ENCODE assay signal across 25 cellular contexts in genomic region chr2:75222527-75222926, GRCh38. TPM values are rescaled to one million over a fixed set of nuclear protein-coding genes. Genes with fewer than 3 reads are reported as not detected.
DNase-seq lines count a peak whose midpoint lies in the region; ATAC-seq, FAIRE-seq and TF ChIP-seq lines count a peak whose summit lies in the region.
"Had no signal": no experiment of that assay in that cellular context is flagged by ENCODE, and none has a peak within 500 bp of the region (broad histone marks: within the 10 kb centered on the region; RNA-seq: fewer than 3 reads in every experiment).

No MANE protein-coding gene starts in this region.

- peak; percentile 49 for FAIRE-seq in HTR-8/SVneo (lab: Jason Lieb, UNC)
- FAIRE-seq: GM12892 had no signal

- ATAC-seq in WTC11 = peak; percentile 53
- no peak for ATAC-seq in left colon
- ATAC-seq in heart left ventricle = no peak
- ATAC-seq: Right ventricle myocardium inferior had no signal

- H3K4me3 ChIP-seq in heart left ventricle = no peak overlapping the region
- H3K4me3 ChIP-seq: BLaER1 treated with 17β-estradiol and CSF1 and Interleukin-3, amounts not matched to agents 10 nM and 100 nM had no signal

- peaks cover 37% of the 10 kb centered on the region for H3K9me3 Mint-ChIP-seq in WTC11

- H3K27ac Mint-ChIP-seq in WTC11 = no peak overlapping the region
- H3K27ac Mint-ChIP-seq: CD4-positive, alpha-beta memory T cell; H9 had no signal

- TF ChIP-seq POLR2A in heart left ventricle (IDR thresholded peaks at IDR 0.05) = no peak

- no peaks in the 10 kb centered on the region for H3K27me3 ChIP-seq in heart left ventricle
- H3K27me3 ChIP-seq: BLaER1 treated with 17β-estradiol and CSF1 and Interleukin-3, amounts not matched to agents 10 nM and 100 nM had no signal

- TF ChIP-seq CTCF in WTC11 (IDR thresholded peaks at IDR 0.05) (no peak), GM10266 (IDR thresholded peaks at IDR 0.05; ENCODE audit: control insufficient read depth, insufficient read depth, low read depth, missing control alignments) (no peak), heart left ventricle (IDR thresholded peaks at IDR 0.05) (no peak)

- CTCF ChIA-PET in WTC11 (lab: Charles Lee) = no interaction called here

- DNase-seq in HTR-8/SVneo (ENCODE audit: insufficient read length, low spot score) = no peak
- DNase-seq in WTC11 (ENCODE audit: low spot score) = no peak
- DNase-seq in globus pallidus (ENCODE audit: low spot score) = peak; percentile 8
- peak; percentile 32 for DNase-seq in pons (ENCODE audit: low spot score)
- DNase-seq in GM10266 (ENCODE audit: extremely low spot score) = no peak
- DNase-seq in left colon = no peak
- DNase-seq in heart left ventricle = no peak
- no peak for DNase-seq in amniotic stem cell (lab: John Stamatoyannopoulos, UW)
- DNase-seq: Caco-2; CD4-positive, alpha-beta memory T cell; DMS 273 treated with DMSO at 0.1 percent for 48 hours; DND-41; H9; Kasumi-1; NCI-H1694; NCI-H2081 treated with DMSO at 0.1 percent for 48 hours; NCI-H446 treated with DMSO at 0.1 percent for 48 hours; NCI-H526 treated with DMSO at 0.1 percent for 48 hours; OCI-M1 had no signal

- peaks cover 0 to 8% (median 0%) of the 10 kb centered on the region in 12 donors for H3K9me3 ChIP-seq in heart left ventricle
- H3K9me3 ChIP-seq: BLaER1 treated with 17β-estradiol and CSF1 and Interleukin-3, amounts not matched to agents 10 nM and 100 nM; Caco-2 had no signal

- 79 to 83% (median 81%) methylated on average over 4 of the region's 4 CpGs for WGBS in heart left ventricle, 4 donors

- peaks cover 4% of the 10 kb centered on the region; the same call in 1 of the 2 replicates for H3K27me3 Mint-ChIP-seq in WTC11 (ENCODE audit: low read depth)

- no peak overlapping the region for H3K27ac ChIP-seq in heart left ventricle
- H3K27ac ChIP-seq: BLaER1 treated with 17β-estradiol and CSF1 and Interleukin-3, amounts not matched to agents 10 nM and 100 nM had no signal

- H3K36me3 Mint-ChIP-seq in WTC11 = peaks cover 29% of the 10 kb centered on the region
- H3K36me3 Mint-ChIP-seq: CD4-positive, alpha-beta memory T cell had no signal

- POLR2A ChIA-PET in WTC11 (lab: Charles Lee) = no interaction called here

- H3K4me1 Mint-ChIP-seq in WTC11 = peaks cover 25% of the 10 kb centered on the region
- H3K4me1 Mint-ChIP-seq: CD4-positive, alpha-beta memory T cell had no signal

- H3K36me3 ChIP-seq in heart left ventricle = no peaks in the 10 kb centered on the region
- H3K36me3 ChIP-seq: BLaER1 treated with 17β-estradiol and CSF1 and Interleukin-3, amounts not matched to agents 10 nM and 100 nM had no signal

- H3K4me3 Mint-ChIP-seq in WTC11 = no peak overlapping the region
- H3K4me3 Mint-ChIP-seq: CD4-positive, alpha-beta memory T cell; H9 had no signal

- no peaks in the 10 kb centered on the region for H3K4me1 ChIP-seq in heart left ventricle
- H3K4me1 ChIP-seq: BLaER1 treated with 17β-estradiol and CSF1 and Interleukin-3, amounts not matched to agents 10 nM and 100 nM; Caco-2 had no signal

- intact Hi-C loops in left colon (cut with DNase I, micrococcal nuclease) (no loop called here), heart left ventricle (cut with DNase I) (no loop called here)

TF ChIP-seq in WTC11, 78 proteins besides CTCF, POLR2A, EP300 and RAD21 (continues in another document):
- TF ChIP-seq, protein P1, sequence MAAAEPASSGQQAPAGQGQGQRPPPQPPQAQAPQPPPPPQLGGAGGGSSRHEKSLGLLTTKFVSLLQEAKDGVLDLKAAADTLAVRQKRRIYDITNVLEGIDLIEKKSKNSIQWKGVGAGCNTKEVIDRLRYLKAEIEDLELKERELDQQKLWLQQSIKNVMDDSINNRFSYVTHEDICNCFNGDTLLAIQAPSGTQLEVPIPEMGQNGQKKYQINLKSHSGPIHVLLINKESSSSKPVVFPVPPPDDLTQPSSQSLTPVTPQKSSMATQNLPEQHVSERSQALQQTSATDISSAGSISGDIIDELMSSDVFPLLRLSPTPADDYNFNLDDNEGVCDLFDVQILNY (CRISPR knock-in tag; IDR thresholded peaks at IDR 0.05) = no peak
- TF ChIP-seq TEAD4 (CRISPR knock-in tag; IDR thresholded peaks at IDR 0.05) = no peak
- no peak for TF ChIP-seq PRRX2 (CRISPR knock-in tag; IDR thresholded peaks at IDR 0.05)
- no peak for TF ChIP-seq ZNF423 (CRISPR knock-in tag; IDR thresholded peaks at IDR 0.05)
- TF ChIP-seq E2F1 (CRISPR knock-in tag; IDR thresholded peaks at IDR 0.05) = no peak
- TF ChIP-seq, protein P2, sequence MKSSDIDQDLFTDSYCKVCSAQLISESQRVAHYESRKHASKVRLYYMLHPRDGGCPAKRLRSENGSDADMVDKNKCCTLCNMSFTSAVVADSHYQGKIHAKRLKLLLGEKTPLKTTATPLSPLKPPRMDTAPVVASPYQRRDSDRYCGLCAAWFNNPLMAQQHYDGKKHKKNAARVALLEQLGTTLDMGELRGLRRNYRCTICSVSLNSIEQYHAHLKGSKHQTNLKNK (CRISPR knock-in tag; IDR thresholded peaks at IDR 0.05) = no peak
- no peak for TF ChIP-seq JAZF1 (CRISPR knock-in tag; IDR thresholded peaks at IDR 0.05)
- TF ChIP-seq ZNF232 (CRISPR knock-in tag; IDR thresholded peaks at IDR 0.05) = no peak
- no peak for TF ChIP-seq FOXK1 (CRISPR knock-in tag; IDR thresholded peaks at IDR 0.05)
- no peak for TF ChIP-seq USF1 (CRISPR knock-in tag; IDR thresholded peaks at IDR 0.05)
- TF ChIP-seq RELA (CRISPR knock-in tag; IDR thresholded peaks at IDR 0.05; ENCODE audit: borderline replicate concordance) = no peak
- TF ChIP-seq, protein P3, sequence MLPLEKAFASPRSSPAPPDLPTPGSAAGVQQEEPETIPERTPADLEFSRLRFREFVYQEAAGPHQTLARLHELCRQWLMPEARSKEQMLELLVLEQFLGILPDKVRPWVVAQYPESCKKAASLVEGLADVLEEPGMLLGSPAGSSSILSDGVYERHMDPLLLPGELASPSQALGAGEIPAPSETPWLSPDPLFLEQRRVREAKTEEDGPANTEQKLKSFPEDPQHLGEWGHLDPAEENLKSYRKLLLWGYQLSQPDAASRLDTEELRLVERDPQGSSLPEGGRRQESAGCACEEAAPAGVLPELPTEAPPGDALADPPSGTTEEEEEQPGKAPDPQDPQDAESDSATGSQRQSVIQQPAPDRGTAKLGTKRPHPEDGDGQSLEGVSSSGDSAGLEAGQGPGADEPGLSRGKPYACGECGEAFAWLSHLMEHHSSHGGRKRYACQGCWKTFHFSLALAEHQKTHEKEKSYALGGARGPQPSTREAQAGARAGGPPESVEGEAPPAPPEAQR (CRISPR knock-in tag; IDR thresholded peaks at IDR 0.05) = no peak
- no peak for TF ChIP-seq FOXP4 (CRISPR knock-in tag; IDR thresholded peaks at IDR 0.05)
- no peak for TF ChIP-seq TEAD1 (CRISPR knock-in tag; IDR thresholded peaks at IDR 0.05)
- TF ChIP-seq ZBTB21 (CRISPR knock-in tag; IDR thresholded peaks at IDR 0.05; ENCODE audit: borderline replicate concordance) = no peak
- no peak for TF ChIP-seq CREB1 (CRISPR knock-in tag; IDR thresholded peaks at IDR 0.05)
- TF ChIP-seq GRHL2 (CRISPR knock-in tag; IDR thresholded peaks at IDR 0.05; ENCODE audit: insufficient replicate concordance, severe bottlenecking) = no peak
- no peak for TF ChIP-seq TCF7 (CRISPR knock-in tag; IDR thresholded peaks at IDR 0.05; ENCODE audit: low read depth)

RNA-seq across cellular contexts. Expression of gene TACR1, which starts 23.2 kb away (rescaled TPM):
- 0.13 to 0.23 TPM (median 0.18 TPM) in 3 replicates for total RNA-seq in WTC11 (2021)
- total RNA-seq in left colon = 1 to 10 TPM in 1 of 2 donors, under 1 TPM in 1; 0.34 to 1.1 TPM
- under 1 TPM in 5 of 9 donors, not detected in 4; 0.05 to 0.59 (median 0.38) TPM for total RNA-seq in heart left ventricle
- polyA plus RNA-seq in heart left ventricle = under 1 TPM; 0.01 to 0.11 TPM
- total RNA-seq: CD4-positive, alpha-beta memory T cell; G401; MCF 10A; Right ventricle myocardium inferior; SK-MEL-5 had no signal

Comparison
In these comparisons a context has a peak if more than half of its experiments do, and no peak if none do; other contexts are left out.
1. DNase-seq: peak in globus pallidus (single experiment) and pons (single experiment); none in HTR-8/SVneo (single experiment), WTC11 (single experiment), GM10266 (single experiment), left colon (0 of 2), heart left ventricle (0 of 5) and amniotic stem cell (single experiment).